9 cellular contexts compared by ENCODE assay signal in genomic region chr1:197868751-197869501, GRCh38. TPM values are rescaled to one million over a fixed set of nuclear protein-coding genes. Genes with fewer than 3 reads are reported as not detected.
DNase-seq lines count a peak whose midpoint lies in the region; ATAC-seq, FAIRE-seq and TF ChIP-seq lines count a peak whose summit lies in the region.
"Had no signal": no experiment of that assay in that cellular context is flagged by ENCODE, and none has a peak within 500 bp of the region (broad histone marks: within the 10 kb centered on the region; RNA-seq: fewer than 3 reads in every experiment).

No MANE protein-coding gene starts in this region.

- intact Hi-C loops in transverse colon (cut with DNase I; ENCODE audit: low total_unique reads): no loop called here

- peaks cover 0 to 3% of the 10 kb centered on the region in 2 donors for H3K9me3 ChIP-seq in lung (ENCODE audit: control insufficient read depth in 2 of 2, insufficient read depth in 1 of 2, low read length in 1 of 2)
- H3K9me3 ChIP-seq in transverse colon: no peaks in the 10 kb centered on the region

- peak; percentile 81 for ATAC-seq in lung (ENCODE audit: insufficient read depth, low FRiP score)

- in situ Hi-C loops in transverse colon (cut with MboI; ENCODE audit: low pct_ligation_motif_present in 1 of 4, low pct_unique_long_range_greater_than_20kb in 1 of 4, low sequenced_read_pairs in 3 of 4): loop anchor here in 2 of 4 donors (10.0 to 25.0 kb wide), 2 partner anchors 254 to 257 kb away; no protein-coding TSS in a partner anchor

- FAIRE-seq in H54 (lab: Jason Lieb, UNC): peak; percentile 93

- TF ChIP-seq POLR2A in H54 (IDR thresholded peaks at IDR 0.05; ENCODE audit: low read depth, low read length) (no peak), transverse colon (IDR thresholded peaks at IDR 0.05) (no peak)

- H3K4me3 ChIP-seq in lung (no peak overlapping the region), transverse colon (no peak overlapping the region)

- 8 to 12% methylated on average over 7 of the region's 7 CpGs for WGBS in lung, 2 donors
- WGBS in transverse colon (ENCODE audit: low coverage in 1 of 2), 2 donors: 1 to 8% methylated on average over 7 of the region's 7 CpGs

- TF ChIP-seq EP300 in transverse colon (IDR thresholded peaks at IDR 0.05; ENCODE audit: low read depth): no peak

- H3K27ac ChIP-seq in lung (ENCODE audit: low read depth in 1 of 2, low read length in 1 of 2) (no peak overlapping the region), transverse colon (no peak overlapping the region)

- DNase-seq in activated T-cell treated with anti-CD3 and anti-CD28 coated beads for 1 hour (ENCODE audit: low read depth) (peak; percentile 4), H54 (ENCODE audit: insufficient read length, low spot score) (peak; percentile 19), LHCN-M2 (ENCODE audit: low read depth) (peak; percentile 64), T follicular helper cell (ENCODE audit: low read depth) (peak; percentile 14), dedifferentiated amniotic fluid mesenchymal stem cell (ENCODE audit: extremely low spot score) (peak; percentile 35), lung (ENCODE audit: low spot score) (no peak), transverse colon (peak; percentile 42)
- no peak for DNase-seq in activated T-cell treated with anti-CD3 and anti-CD28 coated beads, Interleukin-2, amount 50 U/mL, for 1 hour

- TF ChIP-seq CTCF in lung (IDR thresholded peaks at IDR 0.05; ENCODE audit: control extremely low read depth, extremely low read depth) (peak; percentile 31), transverse colon (IDR thresholded peaks at IDR 0.05) (peak; percentile 53 to 64 (median 59))

- H3K27me3 ChIP-seq in lung (ENCODE audit: control insufficient read depth, insufficient read depth): no peaks in the 10 kb centered on the region
- no peaks in the 10 kb centered on the region for H3K27me3 ChIP-seq in transverse colon

- H3K4me1 ChIP-seq in lung (ENCODE audit: control insufficient read depth in 2 of 2, insufficient read depth in 2 of 2, low read length in 2 of 2) (no peaks in the 10 kb centered on the region), transverse colon (peaks cover 0 to 4% (median 0%) of the 10 kb centered on the region in 4 donors)

- H3K36me3 ChIP-seq in lung (ENCODE audit: control insufficient read depth in 2 of 2, insufficient read depth in 2 of 2, low read length in 2 of 2) (no peaks in the 10 kb centered on the region), transverse colon (no peaks in the 10 kb centered on the region)

RNA-seq across cellular contexts. Expression of gene C1orf53, which starts 33.5 kb away (rescaled TPM):
- total RNA-seq in LHCN-M2 (2014; rRNA removed) (11.1 and 12.7 TPM in 2 replicates), lung (1 to 10 TPM; 3.6 to 8.2 TPM), transverse colon (1 to 10 TPM in 2 of 4 donors, not detected in 2; 2.5 to 7.0 TPM)
- polyA plus RNA-seq in LHCN-M2 (2012): 10.4 TPM
- polyA plus RNA-seq in lung: 10 to 100 TPM in 1 of 2 donors, 1 to 10 TPM in 1; 6.7 to 23.7 TPM
- total RNA-seq: skeletal muscle tissue had no signal

RNA-seq across cellular contexts. Expression of gene LHX9, which starts 48.2 kb away (rescaled TPM):
- total RNA-seq in LHCN-M2 (2014; rRNA removed) (0.13 TPM in 1 of 2 replicates, not detected in the other), lung (1 to 10 TPM in 1 of 2 donors, not detected in 1; 1.9 TPM), transverse colon (not detected)
- 0.19 TPM for polyA plus RNA-seq in LHCN-M2 (2012)
- polyA plus RNA-seq in lung: 1 to 10 TPM in 1 of 2 donors, not detected in 1; 1.3 TPM

Comparison
In these comparisons a context has a peak if more than half of its experiments do, and no peak if none do; other contexts are left out.
1. DNase-seq: peak in activated T-cell treated with anti-CD3 and anti-CD28 coated beads for 1 hour (single experiment), H54 (single experiment), LHCN-M2 (single experiment), T follicular helper cell (single experiment), dedifferentiated amniotic fluid mesenchymal stem cell (single experiment) and transverse colon (single experiment); none in activated T-cell treated with anti-CD3 and anti-CD28 coated beads, Interleukin-2, amount 50 U/mL, for 1 hour (single experiment) and lung (single experiment).